ENCODE assay signal across 8 cellular contexts in genomic region chr4:15729910-15730533, GRCh38. TPM values are rescaled to one million over a fixed set of nuclear protein-coding genes. Genes with fewer than 3 reads are reported as not detected.
DNase-seq lines count a peak whose midpoint lies in the region; ATAC-seq and TF ChIP-seq lines count a peak whose summit lies in the region.

No MANE protein-coding gene starts in this region.

- ATAC-seq in GM21526 (IDR thresholded peaks at IDR 0.05; ENCODE audit: low FRiP score, unreplicated experiment) (peak; percentile 61), WTC11 (peak; percentile 60)

- no peaks in the 10 kb centered on the region for H3K4me1 Mint-ChIP-seq in WTC11

- no peak for TF ChIP-seq POLR2A in ovary (IDR thresholded peaks at IDR 0.05)

- peaks cover 13% of the 10 kb centered on the region for H3K9me3 Mint-ChIP-seq in WTC11

- H3K4me1 ChIP-seq in ovary (ENCODE audit: insufficient read depth), result no peaks in the 10 kb centered on the region

- H3K4me3 Mint-ChIP-seq in WTC11, result no peak overlapping the region

- H3K4me3 ChIP-seq in foreskin fibroblast (ENCODE audit: low read depth in 1 of 2, low read length in 2 of 2), result no peak overlapping the region
- H3K4me3 ChIP-seq in ovary, result no peak overlapping the region

- H3K36me3 ChIP-seq in ovary, result no peaks in the 10 kb centered on the region

- no peaks in the 10 kb centered on the region for H3K9me3 ChIP-seq in ovary

- no peaks in the 10 kb centered on the region for H3K27me3 Mint-ChIP-seq in WTC11 (ENCODE audit: low read depth)

- no peaks in the 10 kb centered on the region for H3K27me3 ChIP-seq in ovary

- 0 out of 2 replicates have a peak, but pooled peaks cover 4% of the 10 kb centered on the region for H3K36me3 Mint-ChIP-seq in WTC11

- no peak overlapping the region for H3K27ac ChIP-seq in ovary

- peak; percentile 28 for DNase-seq in activated gamma-delta T cell treated with Interleukin-2 at 50 U/mL for 16 hours
- no peak for DNase-seq in activated gamma-delta T cell (lab: John Stamatoyannopoulos, UW)
- peak; percentile 29 for DNase-seq in NCI-H146 (lab: John Stamatoyannopoulos, UW)
- no peak for DNase-seq in WTC11 (ENCODE audit: low spot score)
- peak in 1 of 2 donors; percentile 61 for DNase-seq in foreskin fibroblast
- DNase-seq in ovary, result no peak
- no peak for DNase-seq in effector CD8-positive, alpha-beta T cell (lab: John Stamatoyannopoulos, UW)

- TF ChIP-seq CTCF in WTC11 (IDR thresholded peaks at IDR 0.05), result peak; percentile 69
- peak; percentile 56 for TF ChIP-seq CTCF in foreskin fibroblast (IDR thresholded peaks at IDR 0.05; ENCODE audit: low read depth, low read length)
- peak; percentile 42 to 61 (median 49) for TF ChIP-seq CTCF in ovary (IDR thresholded peaks at IDR 0.05)

- CTCF ChIA-PET in WTC11 (lab: Charles Lee), result no interaction called here

- TF ChIP-seq EP300 in ovary (IDR thresholded peaks at IDR 0.05), result no peak

- intact Hi-C loops in ovary (cut with DNase I), result no loop called here

- H3K27ac Mint-ChIP-seq in WTC11, result no peak overlapping the region

- WGBS in ovary, 3 donors, result 16 to 25% (median 18%) methylated on average over 3 of the region's 3 CpGs

- POLR2A ChIA-PET in WTC11 (lab: Charles Lee), result no interaction called here

TF ChIP-seq in WTC11, 78 proteins besides CTCF, POLR2A, EP300 and RAD21:
- TF ChIP-seq ARID4B (CRISPR knock-in tag; IDR thresholded peaks at IDR 0.05; ENCODE audit: borderline replicate concordance) (no peak), NR3C1 (CRISPR knock-in tag; conservative IDR thresholded peaks at IDR 0.05; ENCODE audit: low read depth) (no peak), SOX15 (CRISPR knock-in tag; IDR thresholded peaks at IDR 0.05) (no peak), RORB (CRISPR knock-in tag; IDR thresholded peaks at IDR 0.05) (no peak), TEAD4 (CRISPR knock-in tag; IDR thresholded peaks at IDR 0.05) (no peak), ZSCAN18 (CRISPR knock-in tag; IDR thresholded peaks at IDR 0.05) (no peak), HMGXB4 (CRISPR knock-in tag; IDR thresholded peaks at IDR 0.05) (no peak), KAT7 (CRISPR knock-in tag; IDR thresholded peaks at IDR 0.05; ENCODE audit: borderline replicate concordance) (no peak)

RNA-seq across cellular contexts. Expression of gene BST1, which starts 27.2 kb away (rescaled TPM):
- 1.1 to 1.9 TPM (median 1.4 TPM) in 3 replicates for total RNA-seq in WTC11 (2021)
- total RNA-seq in ovary, result 1 to 10 TPM; 5.6 to 9.8 (median 6.8) TPM
- 10 to 100 TPM; 10.9 to 18.5 TPM for polyA plus RNA-seq in ovary

RNA-seq across cellular contexts. Expression of gene CD38, which starts 48.1 kb away (rescaled TPM):
- 0.17 to 0.39 TPM (median 0.37 TPM) in 3 replicates for total RNA-seq in WTC11 (2021)
- 1 to 10 TPM in 3 of 7 donors, under 1 TPM in 4; 0.23 to 9.5 (median 0.97) TPM for total RNA-seq in ovary
- polyA plus RNA-seq in ovary, result 1 to 10 TPM in 1 of 2 donors, under 1 TPM in 1; 0.25 to 3.0 TPM

RNA-seq across cellular contexts. Expression of gene FAM200B, which starts 48.4 kb away (rescaled TPM):
- total RNA-seq in WTC11 (2021) (22.9 to 28.4 TPM (median 25.8 TPM) in 3 replicates), ovary (10 to 100 TPM; 40.7 to 60.0 (median 50.3) TPM)
- polyA plus RNA-seq in ovary, result 10 to 100 TPM; 67.1 to 69.2 TPM

Comparison
In these comparisons a context has a peak if more than half of its experiments do, and no peak if none do; other contexts are left out.
1. DNase-seq: peak in activated gamma-delta T cell treated with Interleukin-2 at 50 U/mL for 16 hours (single experiment) and NCI-H146 (single experiment); none in activated gamma-delta T cell (single experiment), WTC11 (single experiment), ovary (0 of 5) and effector CD8-positive, alpha-beta T cell (single experiment).
2. Peak in every context shown above with its lines, with median percentiles within 50 percentile points of each other: CTCF ChIP-seq.